In the genomic region with DNA sequence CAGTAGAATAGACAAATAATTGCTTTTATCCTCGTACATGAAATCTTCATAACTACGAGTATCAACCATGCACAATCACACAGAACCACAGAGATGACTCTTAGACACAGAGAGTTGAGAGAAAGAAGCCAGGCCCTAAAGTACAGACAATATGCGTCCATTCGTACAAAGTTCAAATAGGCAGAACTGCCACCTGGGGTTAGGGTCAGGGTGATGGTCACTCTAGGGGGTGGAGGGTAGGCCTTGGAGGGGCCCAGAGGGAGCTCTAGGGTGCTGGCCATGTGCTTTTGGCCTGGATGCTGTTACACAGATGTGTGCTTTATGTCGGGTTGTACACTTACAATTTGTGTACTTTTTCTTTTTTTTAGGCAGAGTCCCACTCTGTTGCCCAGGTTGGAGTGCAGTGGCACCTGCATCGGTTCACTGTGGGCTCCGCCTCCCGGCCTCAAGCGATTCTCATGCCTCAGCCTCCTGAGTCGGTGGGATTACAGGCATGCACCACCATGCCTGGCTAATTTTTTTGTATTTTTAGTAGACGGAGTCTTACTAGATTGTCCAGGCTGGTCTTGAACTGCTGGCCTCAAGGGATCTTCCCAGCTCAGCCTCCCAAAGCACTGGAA, we compare ENCODE assay signal across 24 cellular contexts.
A peak's percentile ranks its signal among the peaks of the same experiment; 100 is the strongest.
DNase-seq lines count a peak whose midpoint lies in the region; ATAC-seq lines count a peak whose summit lies in the region.
"Had no signal": no experiment of that assay in that cellular context is flagged by ENCODE, and none has a peak within 500 bp of the region (broad histone marks: within the 10 kb centered on the region; RNA-seq: fewer than 3 reads in every experiment).

No MANE protein-coding gene starts in this region.

- H3K27ac Mint-ChIP-seq in stimulated activated memory B cell treated with anti-CD40 and anti-IgM and Interleukin-4, amounts not matched to agents 10 μg/mL and 1 μg/mL and 100 μg/mL, for 72 hours = peak overlapping the region; percentile 97
- H3K27ac Mint-ChIP-seq: HFFc6, mesothelial cell of epicardium, progenitor cell of endocrine pancreas had no signal

- H3K4me3 ChIP-seq in Karpas-422 (ENCODE audit: low read length) = no peak overlapping the region
- H3K4me3 ChIP-seq: left ventricle myocardium inferior, SJSA1, thoracic aorta had no signal

- H3K4me1 ChIP-seq in Karpas-422 (ENCODE audit: low read length) = peaks cover 64% of the 10 kb centered on the region
- H3K4me1 ChIP-seq: SJSA1 had no signal

- H3K36me3 ChIP-seq in Karpas-422 (ENCODE audit: insufficient read depth, low read length) = no peaks in the 10 kb centered on the region
- H3K36me3 ChIP-seq: BE2C, left ventricle myocardium inferior, SJSA1, thoracic aorta had no signal

- no peaks in the 10 kb centered on the region for H3K36me3 Mint-ChIP-seq in stimulated activated memory B cell treated with anti-CD40 and anti-IgM and Interleukin-4, amounts not matched to agents 10 μg/mL and 1 μg/mL and 100 μg/mL, for 72 hours
- H3K36me3 Mint-ChIP-seq: activated naive CD8-positive, alpha-beta T cell; mesothelial cell of epicardium had no signal

- no peak overlapping the region for H3K4me3 Mint-ChIP-seq in stimulated activated memory B cell treated with anti-CD40 and anti-IgM and Interleukin-4, amounts not matched to agents 10 μg/mL and 1 μg/mL and 100 μg/mL, for 72 hours
- H3K4me3 Mint-ChIP-seq: activated naive CD8-positive, alpha-beta T cell; HFFc6; mesothelial cell of epicardium had no signal

- peak overlapping the region; percentile 98; the same call in 1 of the 2 replicates for H3K27ac ChIP-seq in Karpas-422 (ENCODE audit: low read length)
- H3K27ac ChIP-seq: left ventricle myocardium inferior, SJSA1, thoracic aorta had no signal

- no peaks in the 10 kb centered on the region for H3K27me3 Mint-ChIP-seq in stimulated activated memory B cell treated with anti-CD40 and anti-IgM and Interleukin-4, amounts not matched to agents 10 μg/mL and 1 μg/mL and 100 μg/mL, for 72 hours
- H3K27me3 Mint-ChIP-seq: activated naive CD8-positive, alpha-beta T cell had no signal

- no peaks in the 10 kb centered on the region for H4K20me1 ChIP-seq in Karpas-422 (ENCODE audit: insufficient read depth, low read depth, low read length)

- no peak overlapping the region for H3K9ac ChIP-seq in Karpas-422 (ENCODE audit: low read length)

- no peaks in the 10 kb centered on the region for H3K79me2 ChIP-seq in Karpas-422 (ENCODE audit: low read length)

- H2AFZ ChIP-seq in Karpas-422 (ENCODE audit: low read length) = no peak overlapping the region

- no peaks in the 10 kb centered on the region for H3K9me3 ChIP-seq in Karpas-422 (ENCODE audit: low read length)
- H3K9me3 ChIP-seq: BE2C, left ventricle myocardium inferior, SJSA1, thoracic aorta had no signal

- H3K4me2 ChIP-seq in Karpas-422 (ENCODE audit: low read depth, low read length, poor library complexity, severe bottlenecking) = no peak overlapping the region

- no peak for ATAC-seq in stimulated activated memory B cell treated with anti-CD40 and anti-IgM and Interleukin-4, amounts not matched to agents 10 μg/mL and 1 μg/mL and 100 μg/mL, for 72 hours
- ATAC-seq in GM19397 (IDR thresholded peaks at IDR 0.05; ENCODE audit: unreplicated experiment) = no peak
- ATAC-seq: PC-3 had no signal

- peaks cover 83% of the 10 kb centered on the region for H3K4me1 Mint-ChIP-seq in stimulated activated memory B cell treated with anti-CD40 and anti-IgM and Interleukin-4, amounts not matched to agents 10 μg/mL and 1 μg/mL and 100 μg/mL, for 72 hours

- DNase-seq in activated CD8-positive, alpha-beta memory T cell treated with anti-CD3 and anti-CD28 coated beads for 24 hours = peak; percentile 44
- DNase-seq in activated CD8-positive, alpha-beta memory T cell treated with anti-CD3 and anti-CD28 coated beads, Interleukin-2, amount 50 U/mL, for 4 hours = no peak
- DNase-seq in Karpas-422 = no peak
- DNase-seq in islet precursor cell = peak; percentile 7
- no peak for DNase-seq in NCI-H345 treated with DMSO at 0.1 percent for 48 hours (lab: John Stamatoyannopoulos, UW; ENCODE audit: unreplicated experiment)
- no peak for DNase-seq in AG08396 (ENCODE audit: low spot score)
- DNase-seq: activated CD4-positive, alpha-beta T cell treated with anti-CD3 and anti-CD28 coated beads, Interleukin-2, amount 50 U/mL, for 1 hour; BE2C; cerebellar nuclear complex; DND-41; effector CD8-positive, alpha-beta T cell; foreskin fibroblast; HFFc6; left ventricle myocardium inferior; NCI-H2029; NCI-H226; PC-3 had no signal

- H3K9me3 Mint-ChIP-seq in stimulated activated memory B cell treated with anti-CD40 and anti-IgM and Interleukin-4, amounts not matched to agents 10 μg/mL and 1 μg/mL and 100 μg/mL, for 72 hours = peaks cover 4% of the 10 kb centered on the region
- H3K9me3 Mint-ChIP-seq: HFFc6 had no signal

- no peaks in the 10 kb centered on the region for H3K9me2 ChIP-seq in Karpas-422 (replicated peaks; ENCODE audit: insufficient read depth, low read length)

- H3K27me3 ChIP-seq in Karpas-422 (ENCODE audit: low read length) = no peaks in the 10 kb centered on the region
- H3K27me3 ChIP-seq: BE2C, SJSA1 had no signal

Comparison
In these comparisons a context has a peak if more than half of its experiments do, and no peak if none do; other contexts are left out.
1. DNase-seq: peak in activated CD8-positive, alpha-beta memory T cell treated with anti-CD3 and anti-CD28 coated beads for 24 hours (single experiment) and islet precursor cell (single experiment); none in activated CD8-positive, alpha-beta memory T cell treated with anti-CD3 and anti-CD28 coated beads, Interleukin-2, amount 50 U/mL, for 4 hours (single experiment), Karpas-422 (single experiment), NCI-H345 treated with DMSO at 0.1 percent for 48 hours (single experiment) and AG08396 (single experiment).